Comparison of ENCODE assay signal across 16 cellular contexts in genomic region chr11:66419825-66420224, GRCh38. TPM values are rescaled to one million over a fixed set of nuclear protein-coding genes. Genes with fewer than 3 reads are reported as not detected.
DNase-seq lines count a peak whose midpoint lies in the region; ATAC-seq and TF ChIP-seq lines count a peak whose summit lies in the region.
"Had no signal": no experiment of that assay in that cellular context is flagged by ENCODE, and none has a peak within 500 bp of the region (broad histone marks: within the 10 kb centered on the region; RNA-seq: fewer than 3 reads in every experiment).

No MANE protein-coding gene starts in this region.

- no peak overlapping the region for H2AK5ac ChIP-seq in mesendoderm (ENCODE audit: low read length)

- no peak overlapping the region for H3K4ac ChIP-seq in mesendoderm (ENCODE audit: low read depth, low read length)

- H3K4me3 ChIP-seq in WERI-Rb-1 (ENCODE audit: low read depth, low read length), result peak overlapping the region; percentile 52
- H3K4me3 ChIP-seq in mesendoderm (ENCODE audit: low read length), result no peak overlapping the region
- H3K4me3 ChIP-seq: adrenal gland, pancreas, transverse colon had no signal

- H3K27me3 ChIP-seq in WERI-Rb-1 (ENCODE audit: insufficient read depth, low read depth, severe bottlenecking) (peaks cover 16% of the 10 kb centered on the region), mesendoderm (ENCODE audit: insufficient read depth, low read length, poor library complexity) (peaks cover 22% of the 10 kb centered on the region)
- H3K27me3 ChIP-seq: adrenal gland had no signal

- H4K8ac ChIP-seq in mesendoderm (ENCODE audit: low read depth, low read length), result no peak overlapping the region

- H3K79me2 ChIP-seq in mesendoderm (ENCODE audit: control insufficient read depth, insufficient read depth, low read length), result no peaks in the 10 kb centered on the region

- H3K9ac ChIP-seq in mesendoderm (ENCODE audit: low read length), result no peak overlapping the region

- H3K36me3 ChIP-seq in WERI-Rb-1 (no peaks in the 10 kb centered on the region), mesendoderm (ENCODE audit: control insufficient read depth, insufficient read depth, low read length) (no peaks in the 10 kb centered on the region)
- H3K36me3 ChIP-seq: adrenal gland, pancreas, transverse colon had no signal

- H3K56ac ChIP-seq in mesendoderm (ENCODE audit: low read length), result no peak overlapping the region

- no peak overlapping the region for H3K23ac ChIP-seq in mesendoderm (ENCODE audit: low read length)

- no peak overlapping the region for H2BK5ac ChIP-seq in mesendoderm (ENCODE audit: low read length)

- H3K27ac ChIP-seq in WERI-Rb-1 (no peak overlapping the region), mesendoderm (ENCODE audit: low read depth, low read length) (no peak overlapping the region)
- H3K27ac ChIP-seq: adrenal gland, pancreas, transverse colon had no signal

- TF ChIP-seq CTCF in WERI-Rb-1 (IDR thresholded peaks at IDR 0.05; ENCODE audit: low read depth, low read length), result no peak

- peaks cover 2% of the 10 kb centered on the region for H3K4me1 ChIP-seq in mesendoderm (ENCODE audit: control insufficient read depth, low read depth, low read length)
- H3K4me1 ChIP-seq: pancreas had no signal

- no peak overlapping the region for H4K5ac ChIP-seq in mesendoderm (ENCODE audit: low read length)

- H3K9me3 ChIP-seq in WERI-Rb-1 (ENCODE audit: severe bottlenecking), result no peaks in the 10 kb centered on the region
- H3K9me3 ChIP-seq: adrenal gland, pancreas, transverse colon had no signal

- no peak overlapping the region for H3K4me2 ChIP-seq in mesendoderm (ENCODE audit: low read length)

- H3K18ac ChIP-seq in mesendoderm (ENCODE audit: low read length), result no peak overlapping the region

- H3K79me1 ChIP-seq in mesendoderm (ENCODE audit: low read length), result no peaks in the 10 kb centered on the region

- DNase-seq in NCI-H1694 (lab: John Stamatoyannopoulos, UW) (peak; percentile 9), NCI-H1694 treated with DMSO at 0.1 percent for 48 hours (lab: John Stamatoyannopoulos, UW) (no peak), NCI-H1092 (lab: John Stamatoyannopoulos, UW) (peak; percentile 19), WERI-Rb-1 (peak; percentile 72), mesendoderm (peak; percentile 43), NCI-H446 (lab: John Stamatoyannopoulos, UW) (no peak)
- no peak for DNase-seq in activated CD8-positive, alpha-beta memory T cell treated with anti-CD3 and anti-CD28 coated beads, Interleukin-2, amount 50 U/mL, for 48 hours
- DNase-seq: activated CD4-positive, CD25-positive, alpha-beta regulatory T cell treated with anti-CD3 and anti-CD28 coated beads, Interleukin-2, amount 50 U/mL, for 72 hours; activated T-cell treated with anti-CD3 and anti-CD28 coated beads, Interleukin-2, amount 50 U/mL, for 24 hours; adrenal gland; islet precursor cell; NCI-H1436; pancreas; PC-3; transverse colon had no signal

- WGBS in mesendoderm (ENCODE audit: extremely low coverage, insufficient coverage, low lambda C conversion rate), result no CpG with 5 or more reads among the region's 30 CpGs

- no peak overlapping the region for H2BK120ac ChIP-seq in mesendoderm (ENCODE audit: low read depth, low read length)

- no peak overlapping the region for H2BK15ac ChIP-seq in mesendoderm (replicated peaks; ENCODE audit: low read depth)

- ATAC-seq in GM21825 (IDR thresholded peaks at IDR 0.05; ENCODE audit: unreplicated experiment), result no peak
- ATAC-seq: PC-3 had no signal

RNA-seq across cellular contexts. Expression of gene NPAS4, which starts 1.0 kb away (rescaled TPM):
- 0.51 TPM for polyA plus RNA-seq in mesendoderm (2013, experiment 1 of 2)
- 0.32 TPM for polyA plus RNA-seq in mesendoderm (2013, experiment 2 of 2)

RNA-seq across cellular contexts. Expression of gene MRPL11, which starts 18.8 kb away (rescaled TPM):
- 214 TPM for polyA plus RNA-seq in mesendoderm (2013, experiment 1 of 2)
- polyA plus RNA-seq in mesendoderm (2013, experiment 2 of 2), result 214 TPM

RNA-seq across cellular contexts. Expression of gene PELI3, which starts 46.9 kb away (rescaled TPM):
- polyA plus RNA-seq in mesendoderm (2013, experiment 1 of 2), result 3.1 TPM
- polyA plus RNA-seq in mesendoderm (2013, experiment 2 of 2), result 3.4 TPM

RNA-seq across cellular contexts. Expression of gene SLC29A2, which starts 48.3 kb away (rescaled TPM):
- 28.3 TPM for polyA plus RNA-seq in mesendoderm (2013, experiment 1 of 2)
- 29.0 TPM for polyA plus RNA-seq in mesendoderm (2013, experiment 2 of 2)

Comparison
In these comparisons a context has a peak if more than half of its experiments do, and no peak if none do; other contexts are left out.
1. DNase-seq: peak in NCI-H1694 (single experiment), NCI-H1092 (single experiment), WERI-Rb-1 (single experiment) and mesendoderm (single experiment); none in NCI-H1694 treated with DMSO at 0.1 percent for 48 hours (single experiment), activated CD8-positive, alpha-beta memory T cell treated with anti-CD3 and anti-CD28 coated beads, Interleukin-2, amount 50 U/mL, for 48 hours (single experiment) and NCI-H446 (0 of 2).